8 cellular contexts compared by ENCODE assay signal in genomic region chr10:119198438-119198837, GRCh38. TPM values are rescaled to one million over a fixed set of nuclear protein-coding genes. Genes with fewer than 3 reads are reported as not detected.
DNase-seq lines count a peak whose midpoint lies in the region; ATAC-seq and TF ChIP-seq lines count a peak whose summit lies in the region.

No MANE protein-coding gene starts in this region.

- ATAC-seq in DND-41 (ENCODE audit: insufficient read depth, low read depth) = no peak

- TF ChIP-seq CTCF in DND-41 (IDR thresholded peaks at IDR 0.05; ENCODE audit: borderline replicate concordance, extremely low read depth, low read length, poor library complexity, severe bottlenecking) (peak; percentile 53), LNCAP (IDR thresholded peaks at IDR 0.05) (peak; percentile 38), adrenal gland (IDR thresholded peaks at IDR 0.05) (peak in 4 of 6 experiments; percentile 17 to 35 (median 31))

- no peak overlapping the region for H3K4me2 ChIP-seq in DND-41 (ENCODE audit: insufficient read depth, low read length)

- TF ChIP-seq POLR2A in adrenal gland (IDR thresholded peaks at IDR 0.05) = no peak

- H3K9me3 ChIP-seq in DND-41 (ENCODE audit: insufficient read depth, low read length, severe bottlenecking) (no peaks in the 10 kb centered on the region), adrenal gland (replicated peaks in 1 of 3) (no peaks in the 10 kb centered on the region)

- 37 to 60% (median 50%) methylated on average over 7 of the region's 7 CpGs for WGBS in adrenal gland, 4 donors

- no peak overlapping the region for H3K27ac ChIP-seq in DND-41 (ENCODE audit: low read length)
- no peak overlapping the region for H3K27ac ChIP-seq in adrenal gland

- no peaks in the 10 kb centered on the region for H3K79me2 ChIP-seq in DND-41 (ENCODE audit: insufficient read depth, low read length)

- no peak overlapping the region for H2AFZ ChIP-seq in DND-41 (ENCODE audit: low read depth, low read length)

- intact Hi-C loops in adrenal gland (cut with DNase I) = loop anchor here in 1 of 2 donors (2.0 kb wide), 1 partner anchor 246 kb away; no protein-coding TSS in a partner anchor

- no peak overlapping the region for H3K9ac ChIP-seq in DND-41 (ENCODE audit: low read depth, low read length)

- H3K4me3 ChIP-seq in DND-41 (ENCODE audit: low read depth in 1 of 2, low read length in 2 of 2) (no peak overlapping the region), adrenal gland (no peak overlapping the region)

- H3K4me1 ChIP-seq in DND-41 (ENCODE audit: insufficient read depth, low read length) (no peaks in the 10 kb centered on the region), adrenal gland (replicated peaks in 1 of 2) (no peaks in the 10 kb centered on the region)

- H3K27me3 ChIP-seq in DND-41 (ENCODE audit: insufficient read depth, low read length, poor library complexity) (no peaks in the 10 kb centered on the region), adrenal gland (no peaks in the 10 kb centered on the region)

- DNase-seq in DND-41 (peak; percentile 33), adrenal gland (peak in 2 of 7 donors; percentile 38 to 50), lung microvascular endothelial cell (ENCODE audit: low read depth in 2 of 2) (peak; percentile 28 to 29), NCI-H82 treated with DMSO at 0.1 percent for 48 hours (lab: John Stamatoyannopoulos, UW; ENCODE audit: unreplicated experiment) (no peak), inferior parietal cortex (ENCODE audit: extremely low spot score) (no peak), NCI-H1105 treated with DMSO at 0.1 percent for 48 hours (lab: John Stamatoyannopoulos, UW) (no peak)
- no peak for DNase-seq in NK-92 treated with Interleukin-12 subunit alpha and Interleukin-12 subunit beta, amount 100 ng/mL, for 24 hours (lab: John Stamatoyannopoulos, UW)

- H4K20me1 ChIP-seq in DND-41 (ENCODE audit: insufficient read depth, low read length) = no peaks in the 10 kb centered on the region

- H3K36me3 ChIP-seq in DND-41 (ENCODE audit: insufficient read depth, low read length) (no peaks in the 10 kb centered on the region), adrenal gland (replicated peaks in 1 of 2) (no peaks in the 10 kb centered on the region)

RNA-seq across cellular contexts. Expression of gene GRK5, which starts 8.9 kb away (rescaled TPM):
- total RNA-seq in adrenal gland (10 to 100 TPM; 13.8 to 96.4 (median 21.5) TPM), lung microvascular endothelial cell (27.2 and 33.7 TPM in 2 replicates)
- polyA plus RNA-seq in adrenal gland = 10 to 100 TPM in 1 of 3 donors, 1 to 10 TPM in 2; 9.3 to 68.4 (median 9.8) TPM

RNA-seq across cellular contexts. Expression of gene PRDX3, which starts 19.8 kb away (rescaled TPM):
- total RNA-seq in adrenal gland (100 to 1,000 TPM; 306 to 628 (median 425) TPM), lung microvascular endothelial cell (162 and 171 TPM in 2 replicates)
- polyA plus RNA-seq in adrenal gland = 100 to 1,000 TPM; 150 to 596 (median 200) TPM

RNA-seq across cellular contexts. Expression of gene SFXN4, which starts 32.9 kb away (rescaled TPM):
- 10 to 100 TPM; 31.0 to 55.7 (median 45.8) TPM for total RNA-seq in adrenal gland
- polyA plus RNA-seq in adrenal gland = 100 to 1,000 TPM in 2 of 3 donors, 10 to 100 TPM in 1; 53.6 to 135 (median 102) TPM
- total RNA-seq in lung microvascular endothelial cell = 9.2 and 10.1 TPM in 2 replicates

Comparison
In these comparisons a context has a peak if more than half of its experiments do, and no peak if none do; other contexts are left out.
1. DNase-seq: peak in DND-41 (single experiment) and lung microvascular endothelial cell (2 of 2); none in NCI-H82 treated with DMSO at 0.1 percent for 48 hours (single experiment), inferior parietal cortex (single experiment), NCI-H1105 treated with DMSO at 0.1 percent for 48 hours (single experiment) and NK-92 treated with Interleukin-12 subunit alpha and Interleukin-12 subunit beta, amount 100 ng/mL, for 24 hours (single experiment).
2. Peak in every context shown above with its lines, with median percentiles within 50 percentile points of each other: CTCF ChIP-seq.